ENCODE assay signal across 6 cellular contexts in the genomic region with DNA sequence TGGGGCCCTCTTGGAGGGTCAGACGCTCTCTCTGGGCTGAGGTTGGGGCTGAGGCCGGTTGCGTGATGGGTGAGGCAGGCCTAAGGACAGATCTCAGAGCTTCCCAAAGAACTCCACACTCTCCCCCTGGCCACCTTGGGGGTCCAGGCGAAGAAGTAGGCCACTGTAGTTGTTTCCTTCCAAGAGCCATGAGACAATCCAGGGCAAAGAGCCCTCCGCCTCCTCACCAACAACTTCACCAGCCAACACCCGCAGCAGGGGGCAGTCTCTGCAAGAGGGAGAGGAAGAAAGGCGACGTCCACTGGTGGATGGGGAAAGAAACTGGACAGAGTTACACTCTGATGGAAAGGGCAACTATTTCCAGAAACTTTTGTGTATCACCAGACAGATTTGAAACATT. TPM values are rescaled to one million over a fixed set of nuclear protein-coding genes. Genes with fewer than 3 reads are reported as not detected.
DNase-seq lines count a peak whose midpoint lies in the region; ATAC-seq lines count a peak whose summit lies in the region.

No MANE protein-coding gene starts in this region.

- peak overlapping the region; percentile 43 for H3K9ac ChIP-seq in adipocyte (ENCODE audit: low read length)

- H3K27me3 ChIP-seq in H7 (ENCODE audit: control insufficient read depth, insufficient read depth, low read length) (no peaks in the 10 kb centered on the region), adipocyte (replicated peaks; ENCODE audit: control insufficient read depth, insufficient read depth, low read length) (no peaks in the 10 kb centered on the region)

- H3K4me1 ChIP-seq in adipocyte (ENCODE audit: control insufficient read depth, insufficient read depth, low read length), result peaks cover 17% of the 10 kb centered on the region

- H3K4me3 ChIP-seq in H7 (ENCODE audit: insufficient read depth, low read depth, low read length) (no peak overlapping the region), adipocyte (ENCODE audit: low read length) (no peak overlapping the region)

- H3K36me3 ChIP-seq in H7 (replicated peaks; ENCODE audit: control insufficient read depth, insufficient read depth, low read length) (no peaks in the 10 kb centered on the region), adipocyte (ENCODE audit: control insufficient read depth, insufficient read depth, low read length, severe bottlenecking) (peaks cover 3% of the 10 kb centered on the region)

- ATAC-seq in HG02884 (IDR thresholded peaks at IDR 0.05; ENCODE audit: unreplicated experiment), result no peak

- H3K9me3 ChIP-seq in adipocyte (ENCODE audit: control insufficient read depth, low read length), result no peaks in the 10 kb centered on the region

- DNase-seq in H7, result peak; percentile 64
- peak; percentile 51 for DNase-seq in adipocyte (ENCODE audit: low read depth)
- peak; percentile 14 for DNase-seq in midbrain (lab: John Stamatoyannopoulos, UW)
- DNase-seq in LoVo (ENCODE audit: low spot score), result no peak
- no peak for DNase-seq in activated naive CD4-positive, alpha-beta T cell (lab: John Stamatoyannopoulos, UW)

RNA-seq across cellular contexts. Expression of gene SLC35A4, which starts 10.7 kb away (rescaled TPM):
- 22.6 and 31.7 TPM in 2 replicates for total RNA-seq in H7 (2014; rRNA removed; shearing (Covaris generic))

RNA-seq across cellular contexts. Expression of gene APBB3, which starts 10.9 kb away (rescaled TPM):
- total RNA-seq in H7 (2014; rRNA removed; shearing (Covaris generic)), result 9.2 and 24.0 TPM in 2 replicates

RNA-seq across cellular contexts. Expression of gene SRA1, which starts 18.0 kb away (rescaled TPM):
- total RNA-seq in H7 (2014; rRNA removed; shearing (Covaris generic)), result 26.7 and 36.4 TPM in 2 replicates

RNA-seq across cellular contexts. Expression of gene EIF4EBP3, which starts 27.8 kb away (rescaled TPM):
- total RNA-seq in H7 (2014; rRNA removed; shearing (Covaris generic)), result 0.28 and 2.2 TPM in 2 replicates

RNA-seq across cellular contexts. Expression of gene CD14, which starts 57.7 kb away (rescaled TPM):
- 0.21 TPM in 1 of 2 replicates, not detected in the other for total RNA-seq in H7 (2014; rRNA removed; shearing (Covaris generic))

Comparison
In these comparisons a context has a peak if more than half of its experiments do, and no peak if none do; other contexts are left out.
1. DNase-seq: peak in H7 (single experiment), adipocyte (single experiment) and midbrain (single experiment); none in LoVo (single experiment) and activated naive CD4-positive, alpha-beta T cell (0 of 4).